In genomic region chr1:210684466-210685294, GRCh38 we compare ENCODE assay signal across 1 cellular context.
TF ChIP-seq lines count a peak whose summit lies in the region.

No MANE protein-coding gene starts in this region.

TF ChIP-seq in GM12878, 131 proteins besides CTCF, POLR2A, EP300 and RAD21 (continued from another document and continues in another):
- TF ChIP-seq ZBTB33 (IDR thresholded peaks at IDR 0.05) (no peak), BCL3 (IDR thresholded peaks at IDR 0.05; ENCODE audit: borderline replicate concordance, insufficient read depth, low read depth, low read length, poor library complexity, severe bottlenecking) (peak; percentile 85), HDAC2 (IDR thresholded peaks at IDR 0.05) (no peak), TCF7 (IDR thresholded peaks at IDR 0.05; ENCODE audit: borderline replicate concordance) (no peak), ZNF622 (IDR thresholded peaks at IDR 0.05) (no peak), ZNF217 (IDR thresholded peaks at IDR 0.05) (0 out of 2 replicates have a peak, but pooled peaks have one; percentile 50), ATF2 (IDR thresholded peaks at IDR 0.05; ENCODE audit: low read length) (0 out of 2 replicates have a peak, but pooled peaks have one; percentile 31), PRDM15 (CRISPR knock-in tag; IDR thresholded peaks at IDR 0.05) (no peak), MXI1 (IDR thresholded peaks at IDR 0.05; ENCODE audit: low read depth, low read length) (no peak), RELB (IDR thresholded peaks at IDR 0.05; ENCODE audit: low read depth) (peak; percentile 60; the same call in 1 of the 2 replicates), ZNF592 (IDR thresholded peaks at IDR 0.05) (no peak), ZNF687 (IDR thresholded peaks at IDR 0.05) (peak; percentile 27; the same call in 1 of the 2 replicates), DPF2 (IDR thresholded peaks at IDR 0.05) (peak; percentile 70), E4F1 (IDR thresholded peaks at IDR 0.05; ENCODE audit: borderline replicate concordance, partially characterized antibody) (no peak), NR2C2 (IDR thresholded peaks at IDR 0.05; ENCODE audit: borderline replicate concordance, control insufficient read depth, insufficient read length, low read depth) (no peak), CHD2 (IDR thresholded peaks at IDR 0.05; ENCODE audit: borderline replicate concordance, low read depth, low read length) (no peak), WRNIP1 (IDR thresholded peaks at IDR 0.05; ENCODE audit: borderline replicate concordance, low read depth, low read length) (no peak), SKIL (IDR thresholded peaks at IDR 0.05; ENCODE audit: low read depth, poor library complexity, severe bottlenecking) (peak; percentile 15), EZH2 (IDR thresholded peaks at IDR 0.05; ENCODE audit: borderline replicate concordance, control insufficient read depth, low read depth, low read length) (no peak), BRCA1 (IDR thresholded peaks at IDR 0.05; ENCODE audit: low read depth, low read length) (no peak), TARDBP (IDR thresholded peaks at IDR 0.05; ENCODE audit: borderline replicate concordance) (no peak), RFX5 (IDR thresholded peaks at IDR 0.05; ENCODE audit: low read depth, low read length) (no peak), ZZZ3 (IDR thresholded peaks at IDR 0.05; ENCODE audit: control insufficient read depth, insufficient read length, low read depth) (no peak), PML (IDR thresholded peaks at IDR 0.05; ENCODE audit: low read length) (no peak), PAX8 (IDR thresholded peaks at IDR 0.05) (no peak), MTA2 (IDR thresholded peaks at IDR 0.05; ENCODE audit: low read depth) (peak; percentile 17; the same call in 1 of the 2 replicates), SMARCA5 (IDR thresholded peaks at IDR 0.05) (peak; percentile 84), CBX5 (IDR thresholded peaks at IDR 0.05; ENCODE audit: low read depth) (no peak), CHD1 (IDR thresholded peaks at IDR 0.05; ENCODE audit: low read depth, low read length) (no peak), MAX (IDR thresholded peaks at IDR 0.05; ENCODE audit: low read depth, low read length) (no peak), BHLHE40 (IDR thresholded peaks at IDR 0.05; ENCODE audit: borderline replicate concordance in 1 of 2, low read depth in 2 of 2, low read length in 1 of 2) (no peak)
